Comparison of ENCODE assay signal across 15 cellular contexts in the genomic region with DNA sequence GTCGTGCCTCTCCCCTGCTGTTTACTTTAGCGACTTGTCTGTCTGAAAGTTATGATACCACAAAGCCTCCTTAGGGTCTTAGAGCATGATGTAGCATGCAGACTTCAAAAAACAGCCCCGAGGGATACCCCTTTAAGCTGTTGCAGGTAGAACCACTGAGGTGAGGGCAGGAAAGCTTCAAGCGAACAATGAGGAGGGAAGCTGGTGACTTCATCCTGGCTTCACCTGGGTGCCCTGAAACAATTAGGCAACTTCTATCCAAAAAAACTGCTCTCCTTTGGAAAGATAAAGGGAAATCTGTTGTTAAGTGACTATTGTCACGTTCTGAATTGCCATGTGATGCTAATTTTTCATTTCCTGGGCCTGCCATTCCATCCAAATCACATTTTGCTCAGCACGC.
"Had no signal": no experiment of that assay in that cellular context is flagged by ENCODE, and none has a peak within 500 bp of the region (broad histone marks: within the 10 kb centered on the region; RNA-seq: fewer than 3 reads in every experiment).

No MANE protein-coding gene starts in this region.

- H3K27me3 ChIP-seq: ascending aorta, pancreas, right atrium auricular region, tibial nerve had no signal

- H3K4me1 ChIP-seq: ascending aorta, heart left ventricle, pancreas, right atrium auricular region, tibial nerve had no signal

- H3K27ac Mint-ChIP-seq: activated B cell treated with CpG ODN at 0.5 μM for 24 hours; activated CD4-positive, alpha-beta T cell treated with anti-CD3 and anti-CD28 coated beads, Interleukin-2, amount 10 ng/mL, durations not matched to agents 24 days and 14 days; activated naive CD8-positive, alpha-beta T cell treated with anti-CD3 and anti-CD28 coated beads, Interleukin-2, amount 50 U/mL, for 24 hours; activated T-helper 1 cell treated with anti-CD3 and anti-CD28 coated beads, Interleukin-12 subunit alpha, Interleukin-12 subunit beta, Interleukin-2, Interleukin-4 antibody, amounts not matched to agents 30 ng/mL and 10 ng/mL and 1 ng/mL, durations not matched to agents 14 hours and 24 hours and 36 hours; mesothelial cell of epicardium had no signal

- H3K4me1 Mint-ChIP-seq: activated B cell treated with CpG ODN at 0.5 μM for 24 hours; activated CD4-positive, alpha-beta T cell treated with anti-CD3 and anti-CD28 coated beads, Interleukin-2, amount 10 ng/mL, durations not matched to agents 24 days and 14 days; activated naive CD8-positive, alpha-beta T cell treated with anti-CD3 and anti-CD28 coated beads, Interleukin-2, amount 50 U/mL, for 24 hours had no signal

- FAIRE-seq: endothelial cell of umbilical vein, pancreas had no signal

- H3K4me3 ChIP-seq: ascending aorta, heart left ventricle, pancreas, right atrium auricular region, skin epidermis, tibial nerve had no signal

- H3K27me3 Mint-ChIP-seq: activated B cell treated with CpG ODN at 0.5 μM for 24 hours; activated CD4-positive, alpha-beta T cell treated with anti-CD3 and anti-CD28 coated beads, Interleukin-2, amount 10 ng/mL, durations not matched to agents 24 days and 14 days had no signal

- H3K9me3 Mint-ChIP-seq: activated B cell treated with CpG ODN at 0.5 μM for 24 hours; activated CD4-positive, alpha-beta T cell treated with anti-CD3 and anti-CD28 coated beads, Interleukin-2, amount 10 ng/mL, durations not matched to agents 24 days and 14 days; activated naive CD8-positive, alpha-beta T cell treated with anti-CD3 and anti-CD28 coated beads, Interleukin-2, amount 50 U/mL, for 24 hours; activated T-helper 1 cell treated with anti-CD3 and anti-CD28 coated beads, Interleukin-12 subunit alpha, Interleukin-12 subunit beta, Interleukin-2, Interleukin-4 antibody, amounts not matched to agents 30 ng/mL and 10 ng/mL and 1 ng/mL, durations not matched to agents 14 hours and 24 hours and 36 hours had no signal

- H3K27ac ChIP-seq: ascending aorta, heart left ventricle, pancreas, right atrium auricular region, skin epidermis, tibial nerve had no signal

- H3K36me3 Mint-ChIP-seq: mesothelial cell of epicardium had no signal

- ATAC-seq: activated naive CD8-positive, alpha-beta T cell treated with anti-CD3 and anti-CD28 coated beads, Interleukin-2, amount 50 U/mL, for 24 hours; heart left ventricle; pancreas had no signal

- DNase-seq: activated B cell treated with CpG ODN at 0.5 μM for 24 hours; activated CD4-positive, alpha-beta T cell treated with anti-CD3 and anti-CD28 coated beads, Interleukin-2, amount 10 ng/mL, durations not matched to agents 24 days and 14 days; activated naive CD4-positive, alpha-beta T cell; activated naive CD8-positive, alpha-beta T cell treated with anti-CD3 and anti-CD28 coated beads, Interleukin-2, amount 50 U/mL, for 24 hours; foreskin melanocyte; heart left ventricle; pancreas had no signal

- H3K9me3 ChIP-seq: ascending aorta, heart left ventricle, pancreas, right atrium auricular region, tibial nerve had no signal

- H3K4me3 Mint-ChIP-seq: activated B cell treated with CpG ODN at 0.5 μM for 24 hours; activated CD4-positive, alpha-beta T cell treated with anti-CD3 and anti-CD28 coated beads, Interleukin-2, amount 10 ng/mL, durations not matched to agents 24 days and 14 days; activated naive CD8-positive, alpha-beta T cell treated with anti-CD3 and anti-CD28 coated beads, Interleukin-2, amount 50 U/mL, for 24 hours; activated T-helper 1 cell treated with anti-CD3 and anti-CD28 coated beads, Interleukin-12 subunit alpha, Interleukin-12 subunit beta, Interleukin-2, Interleukin-4 antibody, amounts not matched to agents 30 ng/mL and 10 ng/mL and 1 ng/mL, durations not matched to agents 14 hours and 24 hours and 36 hours; mesothelial cell of epicardium; neural crest cell had no signal

- H3K36me3 ChIP-seq: ascending aorta, heart left ventricle, pancreas, right atrium auricular region, tibial nerve had no signal
